Comparison of ENCODE assay signal across 1 cellular context in the genomic region with DNA sequence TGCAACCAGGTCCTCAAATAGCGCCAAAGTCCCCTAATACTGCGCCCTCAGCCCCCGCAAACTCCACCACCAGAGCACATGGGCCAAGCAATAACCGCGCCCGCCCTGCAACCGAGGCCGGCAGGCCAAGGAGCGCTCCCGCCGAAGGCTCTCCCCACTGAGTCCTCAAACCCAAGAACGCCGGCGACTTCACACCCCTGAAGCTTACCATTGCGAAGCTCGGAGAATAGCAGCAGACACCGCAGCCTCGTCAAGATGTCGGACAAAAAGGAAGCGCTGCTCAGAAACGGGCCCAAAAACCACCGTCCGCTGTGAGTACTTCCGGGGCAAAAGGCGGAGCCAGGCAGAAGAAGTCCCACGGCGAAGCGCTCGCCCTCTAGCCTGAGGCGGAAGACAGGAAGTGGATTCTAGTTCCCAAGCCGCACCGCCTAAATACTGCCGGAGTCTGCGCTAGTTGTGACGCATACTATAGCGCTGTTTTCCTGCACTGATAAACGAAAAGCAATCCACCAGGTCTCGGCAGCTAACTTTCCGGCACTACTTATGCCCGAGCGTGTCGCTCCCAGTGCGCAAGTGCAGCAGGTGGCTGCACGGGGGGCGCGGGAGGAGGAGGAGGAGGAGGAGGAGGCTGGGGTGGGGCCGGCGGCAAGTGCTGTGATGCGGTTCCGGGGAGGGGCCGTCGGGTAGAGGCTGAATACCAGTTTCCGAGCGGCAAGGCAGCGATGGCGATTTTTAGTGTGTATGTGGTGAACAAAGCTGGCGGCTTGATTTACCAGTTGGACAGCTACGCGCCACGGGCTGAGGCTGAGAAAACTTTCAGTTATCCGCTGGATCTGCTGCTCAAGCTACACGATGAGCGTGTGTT.
TF ChIP-seq lines count a peak whose summit lies in the region.

Gene RPS25 (minus strand): TSS at position 270 of the 865 bp plus-strand sequence. CDS start 59 bp downstream, at position 211.
A gene with protein sequence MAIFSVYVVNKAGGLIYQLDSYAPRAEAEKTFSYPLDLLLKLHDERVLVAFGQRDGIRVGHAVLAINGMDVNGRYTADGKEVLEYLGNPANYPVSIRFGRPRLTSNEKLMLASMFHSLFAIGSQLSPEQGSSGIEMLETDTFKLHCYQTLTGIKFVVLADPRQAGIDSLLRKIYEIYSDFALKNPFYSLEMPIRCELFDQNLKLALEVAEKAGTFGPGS (plus strand): TSS at position 693 of the 865 bp plus-strand sequence. CDS start 30 bp downstream, at position 723.

TF ChIP-seq in HEK293, 187 proteins besides CTCF, POLR2A, EP300 and RAD21 (continued from another document and continues in another):
- TF ChIP-seq PRDM6 (tag by site-specific recombination; IDR thresholded peaks at IDR 0.05) (no peak), HOXC10 (CRISPR knock-in tag; IDR thresholded peaks at IDR 0.05) (no peak), ZNF701 (tag by site-specific recombination; IDR thresholded peaks at IDR 0.05) (no peak), GLIS2 (tag by site-specific recombination; IDR thresholded peaks at IDR 0.05) (peak; percentile 56), ZNF529 (tag by site-specific recombination; IDR thresholded peaks at IDR 0.05; ENCODE audit: insufficient replicate concordance) (no peak), YY2 (tag by site-specific recombination; IDR thresholded peaks at IDR 0.05) (0 out of 2 replicates have a peak, but pooled peaks have one; percentile 55), ZNF18 (tag by site-specific recombination; IDR thresholded peaks at IDR 0.05) (0 out of 2 replicates have a peak, but pooled peaks have one; percentile 37), ZNF239 (tag by site-specific recombination; IDR thresholded peaks at IDR 0.05) (no peak), ZSCAN23 (tag by site-specific recombination; IDR thresholded peaks at IDR 0.05) (no peak), ZNF664 (tag by site-specific recombination; IDR thresholded peaks at IDR 0.05) (no peak), ZNF155 (tag by site-specific recombination; IDR thresholded peaks at IDR 0.05) (no peak), ZNF366 (tag by site-specific recombination; conservative IDR thresholded peaks at IDR 0.05) (no peak), ZNF211 (tag by site-specific recombination; IDR thresholded peaks at IDR 0.05; ENCODE audit: low read depth) (no peak), ZNF404 (tag by site-specific recombination; IDR thresholded peaks at IDR 0.05) (no peak), ZBTB8A (tag by site-specific recombination; IDR thresholded peaks at IDR 0.05) (no peak), ZNF692 (tag by site-specific recombination; IDR thresholded peaks at IDR 0.05) (peak; percentile 53; the same call in 1 of the 2 replicates), ZNF391 (tag by site-specific recombination; IDR thresholded peaks at IDR 0.05; ENCODE audit: borderline replicate concordance, low read depth) (no peak), ZNF37A (tag by site-specific recombination; IDR thresholded peaks at IDR 0.05) (no peak), ZNF449 (tag by site-specific recombination; IDR thresholded peaks at IDR 0.05) (no peak), ZBTB26 (tag by site-specific recombination; optimal IDR thresholded peaks at IDR 0.05) (no peak), ZNF266 (tag by site-specific recombination; IDR thresholded peaks at IDR 0.05; ENCODE audit: low read depth) (no peak), ZNF629 (tag by site-specific recombination; IDR thresholded peaks at IDR 0.05) (peak; percentile 97), ZNF473 (tag by site-specific recombination; IDR thresholded peaks at IDR 0.05) (no peak), ZNF707 (tag by site-specific recombination; IDR thresholded peaks at IDR 0.05) (no peak), ZNF610 (tag by site-specific recombination; IDR thresholded peaks at IDR 0.05; ENCODE audit: borderline replicate concordance) (no peak; the same call in 1 of the 2 replicates), ZNF350 (tag by site-specific recombination; IDR thresholded peaks at IDR 0.05) (no peak), ZNF132 (tag by site-specific recombination; IDR thresholded peaks at IDR 0.05; ENCODE audit: borderline replicate concordance) (no peak), KLF1 (tag by site-specific recombination; IDR thresholded peaks at IDR 0.05) (peak; percentile 55; the same call in 1 of the 2 replicates), BCL6B (tag by site-specific recombination; IDR thresholded peaks at IDR 0.05) (no peak), ZNF214 (tag by site-specific recombination; IDR thresholded peaks at IDR 0.05; ENCODE audit: borderline replicate concordance) (no peak), ZNF426 (tag by site-specific recombination; IDR thresholded peaks at IDR 0.05) (no peak), EGR2 (tag by site-specific recombination; IDR thresholded peaks at IDR 0.05; ENCODE audit: low read depth) (peak; percentile 48; the same call in 1 of the 2 replicates), INSM2 (tag by site-specific recombination; IDR thresholded peaks at IDR 0.05) (no peak), KLF8 (tag by site-specific recombination; IDR thresholded peaks at IDR 0.05) (peak; percentile 54), GLI2 (tag by site-specific recombination; IDR thresholded peaks at IDR 0.05; ENCODE audit: borderline replicate concordance, low read depth) (no peak), ZNF624 (tag by site-specific recombination; IDR thresholded peaks at IDR 0.05) (no peak), ZNF585B (tag by site-specific recombination; IDR thresholded peaks at IDR 0.05) (no peak), ZSCAN16 (tag by site-specific recombination; IDR thresholded peaks at IDR 0.05) (no peak)
- TF ChIP-seq, protein P1, sequence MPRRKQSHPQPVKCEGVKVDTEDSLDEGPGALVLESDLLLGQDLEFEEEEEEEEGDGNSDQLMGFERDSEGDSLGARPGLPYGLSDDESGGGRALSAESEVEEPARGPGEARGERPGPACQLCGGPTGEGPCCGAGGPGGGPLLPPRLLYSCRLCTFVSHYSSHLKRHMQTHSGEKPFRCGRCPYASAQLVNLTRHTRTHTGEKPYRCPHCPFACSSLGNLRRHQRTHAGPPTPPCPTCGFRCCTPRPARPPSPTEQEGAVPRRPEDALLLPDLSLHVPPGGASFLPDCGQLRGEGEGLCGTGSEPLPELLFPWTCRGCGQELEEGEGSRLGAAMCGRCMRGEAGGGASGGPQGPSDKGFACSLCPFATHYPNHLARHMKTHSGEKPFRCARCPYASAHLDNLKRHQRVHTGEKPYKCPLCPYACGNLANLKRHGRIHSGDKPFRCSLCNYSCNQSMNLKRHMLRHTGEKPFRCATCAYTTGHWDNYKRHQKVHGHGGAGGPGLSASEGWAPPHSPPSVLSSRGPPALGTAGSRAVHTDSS (tag by site-specific recombination; IDR thresholded peaks at IDR 0.05) = peak; percentile 94
- TF ChIP-seq, protein P2, sequence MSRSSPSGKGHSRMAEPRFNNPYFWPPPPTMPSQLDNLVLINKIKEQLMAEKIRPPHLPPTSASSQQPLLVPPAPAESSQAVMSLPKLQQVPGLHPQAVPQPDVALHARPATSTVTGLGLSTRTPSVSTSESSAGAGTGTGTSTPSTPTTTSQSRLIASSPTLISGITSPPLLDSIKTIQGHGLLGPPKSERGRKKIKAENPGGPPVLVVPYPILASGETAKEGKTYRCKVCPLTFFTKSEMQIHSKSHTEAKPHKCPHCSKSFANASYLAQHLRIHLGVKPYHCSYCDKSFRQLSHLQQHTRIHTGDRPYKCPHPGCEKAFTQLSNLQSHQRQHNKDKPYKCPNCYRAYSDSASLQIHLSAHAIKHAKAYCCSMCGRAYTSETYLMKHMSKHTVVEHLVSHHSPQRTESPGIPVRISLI (tag by site-specific recombination; IDR thresholded peaks at IDR 0.05) = no peak
